15 cellular contexts compared by ENCODE assay signal in the genomic region with DNA sequence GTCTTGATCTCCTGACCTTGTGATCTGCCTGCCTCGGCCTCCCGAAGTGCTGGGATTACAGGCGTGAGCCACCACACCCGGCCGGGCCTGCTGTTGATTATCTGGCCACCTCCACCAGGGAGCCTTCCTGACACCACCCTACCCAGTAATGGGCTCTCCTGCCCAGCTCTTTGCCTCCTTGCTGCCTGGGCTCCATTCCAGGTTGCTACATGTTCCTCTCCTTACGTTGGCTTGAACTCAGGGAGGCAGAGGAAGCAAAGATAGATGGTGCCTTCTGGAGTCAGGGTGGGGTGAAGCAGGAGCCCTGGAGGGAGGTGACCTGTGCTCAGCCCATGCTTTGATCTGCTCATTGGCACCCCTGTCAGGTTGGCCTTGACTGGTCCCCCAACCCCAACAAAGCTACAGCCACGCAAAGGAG. TPM values are rescaled to one million over a fixed set of nuclear protein-coding genes. Genes with fewer than 3 reads are reported as not detected.
DNase-seq lines count a peak whose midpoint lies in the region; ATAC-seq and TF ChIP-seq lines count a peak whose summit lies in the region.
"Had no signal": no experiment of that assay in that cellular context is flagged by ENCODE, and none has a peak within 500 bp of the region (broad histone marks: within the 10 kb centered on the region; RNA-seq: fewer than 3 reads in every experiment).

No MANE protein-coding gene starts in this region.

- H3K27ac Mint-ChIP-seq in HFFc6 (peak overlapping the region; percentile 38), nephron progenitor cell (no peak overlapping the region)

- peaks cover 6% of the 10 kb centered on the region for H3K4me1 Mint-ChIP-seq in HFFc6 (ENCODE audit: low read depth)
- peaks cover 5% of the 10 kb centered on the region for H3K4me1 Mint-ChIP-seq in nephron progenitor cell

- H3K4me3 ChIP-seq in cardiac fibroblast (replicated peaks in 1 of 2; ENCODE audit: low read depth in 2 of 2, low read length in 2 of 2) (no peak overlapping the region), neutrophil (ENCODE audit: low read depth in 1 of 2, low read length in 1 of 2) (no peak overlapping the region)
- H3K4me3 ChIP-seq: psoas muscle, SJSA1, upper lobe of right lung had no signal

- H3K36me3 ChIP-seq in neutrophil = peaks cover 51% of the 10 kb centered on the region

- TF ChIP-seq CTCF in HFFc6 (IDR thresholded peaks at IDR 0.05) (no peak; the same call in 1 of the 2 replicates), cardiac fibroblast (IDR thresholded peaks at IDR 0.05; ENCODE audit: low read depth, low read length) (no peak), neutrophil (IDR thresholded peaks at IDR 0.05) (no peak), nephron progenitor cell (IDR thresholded peaks at IDR 0.05) (no peak)

- no peak overlapping the region for H3K4me3 Mint-ChIP-seq in HFFc6
- no peak overlapping the region for H3K4me3 Mint-ChIP-seq in nephron progenitor cell
- H3K4me3 Mint-ChIP-seq: brain had no signal

- H3K27me3 ChIP-seq in neutrophil = no peaks in the 10 kb centered on the region
- H3K27me3 ChIP-seq: SJSA1, upper lobe of right lung had no signal

- no peaks in the 10 kb centered on the region for H3K9me3 ChIP-seq in neutrophil
- H3K9me3 ChIP-seq: psoas muscle, SJSA1, upper lobe of right lung had no signal

- H3K27me3 Mint-ChIP-seq in HFFc6 (ENCODE audit: insufficient read depth) (peaks cover 12% of the 10 kb centered on the region), nephron progenitor cell (ENCODE audit: low read depth, poor library complexity) (no peaks in the 10 kb centered on the region)
- H3K27me3 Mint-ChIP-seq: brain had no signal

- no peak for ATAC-seq in GM21447 (IDR thresholded peaks at IDR 0.05; ENCODE audit: unreplicated experiment)
- ATAC-seq: psoas muscle, upper lobe of right lung had no signal

- H3K36me3 Mint-ChIP-seq in HFFc6 (ENCODE audit: low read depth) = no peaks in the 10 kb centered on the region
- peaks cover 6% of the 10 kb centered on the region for H3K36me3 Mint-ChIP-seq in nephron progenitor cell (ENCODE audit: low read depth)

- peaks cover 5 to 6% of the 10 kb centered on the region in 2 experiments for H3K4me1 ChIP-seq in neutrophil (ENCODE audit: control insufficient read depth in 1 of 2, insufficient read depth in 1 of 2, low read depth in 1 of 2, low read length in 1 of 2)
- H3K4me1 ChIP-seq: psoas muscle, upper lobe of right lung had no signal

- no peaks in the 10 kb centered on the region for H3K9me3 Mint-ChIP-seq in HFFc6
- H3K9me3 Mint-ChIP-seq in nephron progenitor cell = peaks cover 11% of the 10 kb centered on the region

- peak; percentile 12 for DNase-seq in activated CD8-positive, alpha-beta memory T cell treated with anti-CD3 and anti-CD28 coated beads, Interleukin-2, amount 50 U/mL, for 4 hours
- no peak for DNase-seq in activated CD8-positive, alpha-beta memory T cell treated with anti-CD3 and anti-CD28 coated beads, Interleukin-2, amount 50 U/mL, for 48 hours
- DNase-seq in HFFc6 = peak; percentile 24
- peak; percentile 34 to 43 for DNase-seq in cardiac fibroblast (ENCODE audit: low read depth in 2 of 2)
- no peak for DNase-seq in nephron progenitor cell
- no peak for DNase-seq in MV-4-11 (lab: John Stamatoyannopoulos, UW)
- DNase-seq: C1 segment of cervical spinal cord, KBM-7 had no signal

- peak overlapping the region; percentile 55 for H3K27ac ChIP-seq in neutrophil
- H3K27ac ChIP-seq: psoas muscle, upper lobe of right lung had no signal

RNA-seq across cellular contexts. Expression of a gene that starts 26.3 kb away (rescaled TPM):
- total RNA-seq in HFFc6 (2021; fragmentation: NEBNext Ultra II Directional; extraction: Animal tissue kit (Norgen Biotek cat#: 25700)) = 1,000 to 10,000 TPM; 2,260 to 2,886 (median 2,666) TPM

RNA-seq across cellular contexts. Expression of a gene that starts 31.0 kb away (rescaled TPM):
- total RNA-seq in HFFc6 (2021; fragmentation: NEBNext Ultra II Directional; extraction: Animal tissue kit (Norgen Biotek cat#: 25700)) = 100 to 1,000 TPM in 4 of 6 experiments, 10 to 100 TPM in 2; 84.8 to 119 (median 108) TPM

RNA-seq across cellular contexts. Expression of a gene that starts 50.1 kb away (rescaled TPM):
- 1,000 to 10,000 TPM; 1,764 to 1,978 (median 1,934) TPM for total RNA-seq in HFFc6 (2021; fragmentation: NEBNext Ultra II Directional; extraction: Animal tissue kit (Norgen Biotek cat#: 25700))

RNA-seq across cellular contexts. Expression of a gene that starts 52.5 kb away (rescaled TPM):
- not detected for total RNA-seq in HFFc6 (2021; fragmentation: NEBNext Ultra II Directional; extraction: Animal tissue kit (Norgen Biotek cat#: 25700))
- total RNA-seq: SJSA1, upper lobe of right lung had no signal

RNA-seq across cellular contexts. Expression of a gene that starts 53.2 kb away (rescaled TPM):
- not detected for total RNA-seq in HFFc6 (2021; fragmentation: NEBNext Ultra II Directional; extraction: Animal tissue kit (Norgen Biotek cat#: 25700))
- total RNA-seq: liver, psoas muscle, SJSA1, upper lobe of right lung had no signal

Comparison
In these comparisons a context has a peak if more than half of its experiments do, and no peak if none do; other contexts are left out.
1. DNase-seq: peak in activated CD8-positive, alpha-beta memory T cell treated with anti-CD3 and anti-CD28 coated beads, Interleukin-2, amount 50 U/mL, for 4 hours (single experiment), HFFc6 (single experiment) and cardiac fibroblast (2 of 2); none in activated CD8-positive, alpha-beta memory T cell treated with anti-CD3 and anti-CD28 coated beads, Interleukin-2, amount 50 U/mL, for 48 hours (single experiment), nephron progenitor cell (single experiment) and MV-4-11 (single experiment).